Comparison of ENCODE assay signal across 16 cellular contexts in genomic region chr11:1127664-1128162, GRCh38. TPM values are rescaled to one million over a fixed set of nuclear protein-coding genes. Genes with fewer than 3 reads are reported as not detected.
"Had no signal": no experiment of that assay in that cellular context is flagged by ENCODE, and none has a peak within 500 bp of the region (broad histone marks: within the 10 kb centered on the region; RNA-seq: fewer than 3 reads in every experiment).

No MANE protein-coding gene starts in this region.

- DNase-seq: amniotic stem cell; body of pancreas; caudate nucleus; hippocampal formation; small intestine; stimulated activated naive CD4-positive, alpha-beta T cell treated with Interleukin-2 at 50 U/mL for 16 hours; trophoblast cell had no signal

- H3K9me3 ChIP-seq: body of pancreas had no signal

- H3K27ac ChIP-seq: body of pancreas had no signal

- H3K4me1 ChIP-seq: body of pancreas had no signal

- H3K27ac Mint-ChIP-seq: activated naive CD8-positive, alpha-beta T cell; progenitor cell of endocrine pancreas had no signal

- ATAC-seq: body of pancreas had no signal

- FAIRE-seq: colon, endometrium, small intestine had no signal

- H3K4me3 Mint-ChIP-seq: activated naive CD8-positive, alpha-beta T cell had no signal

- H3K4me3 ChIP-seq: body of pancreas had no signal

- H3K36me3 Mint-ChIP-seq: activated naive CD8-positive, alpha-beta T cell had no signal

RNA-seq across cellular contexts. Expression of gene MUC5AC, which starts 30.0 kb away (rescaled TPM):
- total RNA-seq: esophagus mucosa; glomerular endothelial cell; myocyte; progenitor cell of endocrine pancreas; right cardiac atrium; T-helper 1 cell treated with Interleukin-12 subunit alpha and Interleukin-12 subunit beta and Interleukin-4 antibody, amounts not matched to agents 30 ng/mL and 1 ng/mL, for 36 hours had no signal
- polyA plus RNA-seq: right cardiac atrium had no signal

RNA-seq across cellular contexts. Expression of gene MUC2, which starts 53.0 kb away (rescaled TPM):
- total RNA-seq: glomerular endothelial cell; myocyte; progenitor cell of endocrine pancreas; T-helper 1 cell treated with Interleukin-12 subunit alpha and Interleukin-12 subunit beta and Interleukin-4 antibody, amounts not matched to agents 30 ng/mL and 1 ng/mL, for 36 hours had no signal
